Comparison of ENCODE assay signal across 25 cellular contexts in the genomic region with DNA sequence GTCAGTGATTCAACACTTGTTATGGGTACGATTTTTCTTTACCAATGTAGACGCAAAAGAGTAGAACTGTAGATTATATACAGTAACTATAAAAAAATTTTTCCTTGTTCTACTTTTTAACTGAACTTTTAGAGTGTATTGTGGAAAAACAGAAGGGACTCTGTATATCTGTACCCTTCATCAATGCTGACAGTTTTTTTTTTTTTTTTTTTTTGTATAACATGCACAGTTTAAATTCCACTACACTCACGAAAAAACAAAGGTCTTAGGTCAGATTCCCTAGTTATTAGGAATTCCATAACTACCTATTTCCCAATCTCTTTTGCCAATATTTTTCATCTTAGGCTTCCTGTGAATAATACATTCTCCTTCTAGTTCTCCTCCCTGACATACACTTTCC. TPM values are rescaled to one million over a fixed set of nuclear protein-coding genes. Genes with fewer than 3 reads are reported as not detected.
DNase-seq lines count a peak whose midpoint lies in the region; ATAC-seq and TF ChIP-seq lines count a peak whose summit lies in the region.
"Had no signal": no experiment of that assay in that cellular context is flagged by ENCODE, and none has a peak within 500 bp of the region (broad histone marks: within the 10 kb centered on the region; RNA-seq: fewer than 3 reads in every experiment).

No MANE protein-coding gene starts in this region.

- no peak overlapping the region for H3K27ac Mint-ChIP-seq in activated T-cell treated with anti-CD3 and anti-CD28 coated beads, Interleukin-2, amount 50 U/mL, for 24 hours
- H3K27ac Mint-ChIP-seq in activated T-helper 1 cell treated with anti-CD3 and anti-CD28 coated beads, Interleukin-12 subunit alpha, Interleukin-12 subunit beta, Interleukin-2, Interleukin-4 antibody, amounts not matched to agents 30 ng/mL and 10 ng/mL and 1 ng/mL, durations not matched to agents 14 hours and 24 hours and 36 hours = peak overlapping the region; percentile 65
- H3K27ac Mint-ChIP-seq in natural killer cell = peak overlapping the region; percentile 47 to 83
- H3K27ac Mint-ChIP-seq: H9 had no signal

- H2AFZ ChIP-seq in KMS-11 (ENCODE audit: low read depth) = no peak overlapping the region

- H3K27me3 ChIP-seq in KMS-11 (ENCODE audit: insufficient read depth, low read depth) = no peaks in the 10 kb centered on the region
- H3K27me3 ChIP-seq: left lung, vagina had no signal

- no peak overlapping the region for H3K27ac ChIP-seq in KMS-11
- H3K27ac ChIP-seq: C4-2B, left lung, prostate gland, vagina had no signal

- no peaks in the 10 kb centered on the region for H3K27me3 Mint-ChIP-seq in activated T-cell treated with anti-CD3 and anti-CD28 coated beads, Interleukin-2, amount 50 U/mL, for 4 hours (ENCODE audit: low read depth)
- H3K27me3 Mint-ChIP-seq in activated T-cell treated with anti-CD3 and anti-CD28 coated beads, Interleukin-2, amount 50 U/mL, for 24 hours = no peaks in the 10 kb centered on the region
- H3K27me3 Mint-ChIP-seq in activated T-helper 1 cell treated with anti-CD3 and anti-CD28 coated beads, Interleukin-12 subunit alpha, Interleukin-12 subunit beta, Interleukin-2, Interleukin-4 antibody, amounts not matched to agents 30 ng/mL and 10 ng/mL and 1 ng/mL, durations not matched to agents 14 hours and 24 hours and 36 hours (ENCODE audit: insufficient read depth) = no peaks in the 10 kb centered on the region
- no peaks in the 10 kb centered on the region for H3K27me3 Mint-ChIP-seq in natural killer cell (ENCODE audit: low read depth in 2 of 2)
- H3K27me3 Mint-ChIP-seq: activated CD4-positive, alpha-beta T cell treated with anti-CD3 and anti-CD28 coated beads for 36 hours had no signal

- no peak for ATAC-seq in activated T-cell treated with anti-CD3 and anti-CD28 coated beads, Interleukin-2, amount 50 U/mL, for 4 hours
- ATAC-seq in natural killer cell (no peak), HG02981 (IDR thresholded peaks at IDR 0.05; ENCODE audit: unreplicated experiment) (no peak), GM18520 (IDR thresholded peaks at IDR 0.05; ENCODE audit: unreplicated experiment) (no peak)
- ATAC-seq: activated CD4-positive, alpha-beta T cell treated with anti-CD3 and anti-CD28 coated beads for 36 hours; left lung had no signal

- no peak for DNase-seq in activated T-cell treated with anti-CD3 and anti-CD28 coated beads, Interleukin-2, amount 50 U/mL, for 4 hours
- no peak for DNase-seq in activated T-cell treated with anti-CD3 and anti-CD28 coated beads, Interleukin-2, amount 50 U/mL, for 24 hours
- DNase-seq in activated T-helper 1 cell treated with anti-CD3 and anti-CD28 coated beads, Interleukin-12 subunit alpha, Interleukin-12 subunit beta, Interleukin-2, Interleukin-4 antibody, amounts not matched to agents 30 ng/mL and 10 ng/mL and 1 ng/mL, durations not matched to agents 14 hours and 24 hours and 36 hours (ENCODE audit: low spot score) = no peak
- DNase-seq in natural killer cell (no peak), erythroblast (lab: John Stamatoyannopoulos, UW) (no peak)
- DNase-seq: ACHN; activated CD4-positive, alpha-beta T cell treated with anti-CD3 and anti-CD28 coated beads for 36 hours; activated naive CD4-positive, alpha-beta T cell treated with Interleukin-2 at 50 U/mL for 16 hours; central memory CD4-positive, alpha-beta T cell; foreskin melanocyte; GF-D8; H9; hippocampal formation; Karpas-422; left lung; NCI-H2029 treated with DMSO at 0.1 percent for 48 hours; NCI-H226; NCI-H748 treated with DMSO at 0.1 percent for 48 hours; Right ventricle myocardium superior had no signal

- TF ChIP-seq POLR2A in erythroblast (IDR thresholded peaks at IDR 0.05; ENCODE audit: low read length) = no peak

- TF ChIP-seq CTCF in KMS-11 (conservative IDR thresholded peaks at IDR 0.05; ENCODE audit: low read depth, low read length) (no peak), natural killer cell (IDR thresholded peaks at IDR 0.05) (no peak)

- H3K4me3 Mint-ChIP-seq in activated T-cell treated with anti-CD3 and anti-CD28 coated beads, Interleukin-2, amount 50 U/mL, for 4 hours = peak overlapping the region; percentile 61
- no peak overlapping the region for H3K4me3 Mint-ChIP-seq in activated T-cell treated with anti-CD3 and anti-CD28 coated beads, Interleukin-2, amount 50 U/mL, for 24 hours
- peak overlapping the region; percentile 81 for H3K4me3 Mint-ChIP-seq in activated T-helper 1 cell treated with anti-CD3 and anti-CD28 coated beads, Interleukin-12 subunit alpha, Interleukin-12 subunit beta, Interleukin-2, Interleukin-4 antibody, amounts not matched to agents 30 ng/mL and 10 ng/mL and 1 ng/mL, durations not matched to agents 14 hours and 24 hours and 36 hours
- H3K4me3 Mint-ChIP-seq in natural killer cell = peak overlapping the region; percentile 43
- H3K4me3 Mint-ChIP-seq: activated CD4-positive, alpha-beta T cell treated with anti-CD3 and anti-CD28 coated beads for 36 hours; H9 had no signal

- H3K9me3 Mint-ChIP-seq in activated T-cell treated with anti-CD3 and anti-CD28 coated beads, Interleukin-2, amount 50 U/mL, for 4 hours = peaks cover 20% of the 10 kb centered on the region
- H3K9me3 Mint-ChIP-seq in activated T-cell treated with anti-CD3 and anti-CD28 coated beads, Interleukin-2, amount 50 U/mL, for 24 hours = peaks cover 14% of the 10 kb centered on the region
- H3K9me3 Mint-ChIP-seq in activated T-helper 1 cell treated with anti-CD3 and anti-CD28 coated beads, Interleukin-12 subunit alpha, Interleukin-12 subunit beta, Interleukin-2, Interleukin-4 antibody, amounts not matched to agents 30 ng/mL and 10 ng/mL and 1 ng/mL, durations not matched to agents 14 hours and 24 hours and 36 hours = peaks cover 17% of the 10 kb centered on the region
- peaks cover 0 to 3% of the 10 kb centered on the region in 2 donors for H3K9me3 Mint-ChIP-seq in natural killer cell

- no peaks in the 10 kb centered on the region for H3K36me3 ChIP-seq in KMS-11 (ENCODE audit: insufficient read depth)
- H3K36me3 ChIP-seq: left lung, prostate gland, vagina had no signal

- intact Hi-C loops in activated T-helper 1 cell treated with anti-CD3 and anti-CD28 coated beads, Interleukin-12 subunit alpha, Interleukin-12 subunit beta, Interleukin-2, Interleukin-4 antibody, amounts not matched to agents 30 ng/mL and 10 ng/mL and 1 ng/mL, durations not matched to agents 14 hours and 24 hours and 36 hours (cut with micrococcal nuclease) = loop anchor here (2.0 to 10.0 kb wide), 2 partner anchors 20 to 832 kb away; partner anchors contain the start of gene PTGER2
- intact Hi-C loops in natural killer cell (cut with micrococcal nuclease) = loop anchor here (5.0 kb wide), 1 partner anchor 229 kb away; no protein-coding TSS in a partner anchor

- peaks cover 7% of the 10 kb centered on the region; the same call in 1 of the 2 replicates for H4K20me1 ChIP-seq in KMS-11 (ENCODE audit: insufficient read depth)

- H3K9ac ChIP-seq in KMS-11 = no peak overlapping the region

- peaks cover 33% of the 10 kb centered on the region for H3K36me3 Mint-ChIP-seq in activated T-cell treated with anti-CD3 and anti-CD28 coated beads, Interleukin-2, amount 50 U/mL, for 4 hours (ENCODE audit: insufficient read depth)
- H3K36me3 Mint-ChIP-seq in activated T-cell treated with anti-CD3 and anti-CD28 coated beads, Interleukin-2, amount 50 U/mL, for 24 hours (ENCODE audit: low read depth) = peaks cover 79% of the 10 kb centered on the region
- peaks cover 46% of the 10 kb centered on the region for H3K36me3 Mint-ChIP-seq in activated T-helper 1 cell treated with anti-CD3 and anti-CD28 coated beads, Interleukin-12 subunit alpha, Interleukin-12 subunit beta, Interleukin-2, Interleukin-4 antibody, amounts not matched to agents 30 ng/mL and 10 ng/mL and 1 ng/mL, durations not matched to agents 14 hours and 24 hours and 36 hours (ENCODE audit: low read depth)
- peaks cover 6% of the 10 kb centered on the region for H3K36me3 Mint-ChIP-seq in natural killer cell

- peaks cover 66% of the 10 kb centered on the region for H3K4me1 Mint-ChIP-seq in activated T-cell treated with anti-CD3 and anti-CD28 coated beads, Interleukin-2, amount 50 U/mL, for 4 hours (ENCODE audit: low read depth)
- peaks cover 73% of the 10 kb centered on the region for H3K4me1 Mint-ChIP-seq in activated T-cell treated with anti-CD3 and anti-CD28 coated beads, Interleukin-2, amount 50 U/mL, for 24 hours (ENCODE audit: low read depth)
- H3K4me1 Mint-ChIP-seq in activated T-helper 1 cell treated with anti-CD3 and anti-CD28 coated beads, Interleukin-12 subunit alpha, Interleukin-12 subunit beta, Interleukin-2, Interleukin-4 antibody, amounts not matched to agents 30 ng/mL and 10 ng/mL and 1 ng/mL, durations not matched to agents 14 hours and 24 hours and 36 hours (ENCODE audit: low read depth) = peaks cover 85% of the 10 kb centered on the region
- H3K4me1 Mint-ChIP-seq in natural killer cell = peaks cover 65 to 79% of the 10 kb centered on the region in 2 donors

- H3K4me2 ChIP-seq in KMS-11 = peak overlapping the region; percentile 92; the same call in 1 of the 2 replicates

- peaks cover 63% of the 10 kb centered on the region for H3K4me1 ChIP-seq in KMS-11 (ENCODE audit: low read depth, poor library complexity, severe bottlenecking)
- H3K4me1 ChIP-seq: prostate gland had no signal

- no peak overlapping the region for H3K4me3 ChIP-seq in KMS-11 (IDR thresholded peaks at IDR 0.05; ENCODE audit: insufficient read depth, low read depth, low read length)
- H3K4me3 ChIP-seq: left lung, prostate gland, vagina had no signal

- H3K79me2 ChIP-seq in KMS-11 (ENCODE audit: insufficient read depth, low read depth) = peaks cover 90% of the 10 kb centered on the region

RNA-seq across cellular contexts. Expression of gene DDHD1, which starts 6.4 kb away (rescaled TPM):
- total RNA-seq in activated T-cell treated with anti-CD3 and anti-CD28 coated beads, Interleukin-2, amount 50 U/mL, for 4 hours = 10 to 100 TPM; 35.7 to 36.8 (median 36.5) TPM
- 85.5 and 93.1 TPM in 2 replicates for total RNA-seq in activated T-helper 1 cell treated with anti-CD3 and anti-CD28 coated beads, Interleukin-12 subunit alpha, Interleukin-12 subunit beta, Interleukin-2, Interleukin-4 antibody, amounts not matched to agents 30 ng/mL and 10 ng/mL and 1 ng/mL, durations not matched to agents 14 hours and 24 hours and 36 hours
- 10 to 100 TPM; 76.6 to 82.3 (median 80.9) TPM for total RNA-seq in natural killer cell
